19 cellular contexts compared by ENCODE assay signal in genomic region chr2:201320701-201321100, GRCh38.
"Had no signal": no experiment of that assay in that cellular context is flagged by ENCODE, and none has a peak within 500 bp of the region (broad histone marks: within the 10 kb centered on the region; RNA-seq: fewer than 3 reads in every experiment).

No MANE protein-coding gene starts in this region.

- H3K4me3 Mint-ChIP-seq: activated T-helper 1 cell treated with anti-CD3 and anti-CD28 coated beads, Interleukin-12 subunit alpha, Interleukin-12 subunit beta, Interleukin-2, Interleukin-4 antibody, amounts not matched to agents 30 ng/mL and 10 ng/mL and 1 ng/mL, durations not matched to agents 14 hours and 24 hours and 36 hours; dendritic cell treated with granulocyte-macrophage colony-stimulating factor and Interleukin-4, amounts not matched to agents 40 ng/mL and 50 ng/mL, for 4 days; nephron progenitor cell; stimulated activated naive B cell treated with anti-CD40 and anti-IgM and Interleukin-4, amounts not matched to agents 10 μg/mL and 1 μg/mL and 100 μg/mL, for 72 hours had no signal

- ATAC-seq: activated naive CD4-positive, alpha-beta T cell treated with anti-CD3 and anti-CD28 coated beads, Interleukin-2, amount 50 U/mL, for 72 hours; heart right ventricle; stimulated activated naive B cell treated with anti-CD40 and anti-IgM and Interleukin-4, amounts not matched to agents 10 μg/mL and 1 μg/mL and 100 μg/mL, for 72 hours had no signal

- H3K4me1 ChIP-seq: adrenal gland, breast epithelium, esophagus muscularis mucosa, heart right ventricle, left ventricle myocardium inferior, spleen had no signal

- H3K9me3 ChIP-seq: thoracic aorta had no signal

- H3K4me1 Mint-ChIP-seq: nephron progenitor cell; stimulated activated naive B cell treated with anti-CD40 and anti-IgM and Interleukin-4, amounts not matched to agents 10 μg/mL and 1 μg/mL and 100 μg/mL, for 72 hours had no signal

- H3K27ac Mint-ChIP-seq: activated naive CD4-positive, alpha-beta T cell treated with anti-CD3 and anti-CD28 coated beads, Interleukin-2, amount 50 U/mL, for 72 hours; activated T-helper 1 cell treated with anti-CD3 and anti-CD28 coated beads, Interleukin-12 subunit alpha, Interleukin-12 subunit beta, Interleukin-2, Interleukin-4 antibody, amounts not matched to agents 30 ng/mL and 10 ng/mL and 1 ng/mL, durations not matched to agents 14 hours and 24 hours and 36 hours; dendritic cell treated with granulocyte-macrophage colony-stimulating factor and Interleukin-4, amounts not matched to agents 40 ng/mL and 50 ng/mL, for 4 days; nephron progenitor cell; stimulated activated naive B cell treated with anti-CD40 and anti-IgM and Interleukin-4, amounts not matched to agents 10 μg/mL and 1 μg/mL and 100 μg/mL, for 72 hours had no signal

- H3K27me3 Mint-ChIP-seq: dendritic cell treated with granulocyte-macrophage colony-stimulating factor and Interleukin-4, amounts not matched to agents 40 ng/mL and 50 ng/mL, for 4 days; stimulated activated naive B cell treated with anti-CD40 and anti-IgM and Interleukin-4, amounts not matched to agents 10 μg/mL and 1 μg/mL and 100 μg/mL, for 72 hours had no signal

- H3K27me3 ChIP-seq: adrenal gland, breast epithelium, esophagus muscularis mucosa, heart right ventricle, spleen had no signal

- H3K36me3 ChIP-seq: adrenal gland, breast epithelium, thoracic aorta had no signal

- H3K27ac ChIP-seq: adrenal gland, breast epithelium, esophagus muscularis mucosa, heart right ventricle, left ventricle myocardium inferior, spleen, thoracic aorta had no signal

- DNase-seq: activated CD4-positive, alpha-beta T cell treated with anti-CD3 and anti-CD28 coated beads, Interleukin-2, amount 50 U/mL, for 48 hours; activated gamma-delta T cell treated with Interleukin-2 at 50 U/mL for 16 hours; activated T-cell treated with anti-CD3 and anti-CD28 coated beads for 4 hours; adrenal gland; cerebellar nuclear complex; effector memory CD4-positive, alpha-beta T cell; heart right ventricle; kidney glomerular epithelial cell; left ventricle myocardium inferior; nephron progenitor cell; nucleus accumbens; spleen; stimulated activated naive B cell treated with anti-CD40 and anti-IgM and Interleukin-4, amounts not matched to agents 10 μg/mL and 1 μg/mL and 100 μg/mL, for 72 hours had no signal

- H3K4me3 ChIP-seq: adrenal gland, breast epithelium, esophagus muscularis mucosa, heart right ventricle, left ventricle myocardium inferior, spleen, thoracic aorta had no signal
